ENCODE assay signal across 21 cellular contexts in the genomic region with DNA sequence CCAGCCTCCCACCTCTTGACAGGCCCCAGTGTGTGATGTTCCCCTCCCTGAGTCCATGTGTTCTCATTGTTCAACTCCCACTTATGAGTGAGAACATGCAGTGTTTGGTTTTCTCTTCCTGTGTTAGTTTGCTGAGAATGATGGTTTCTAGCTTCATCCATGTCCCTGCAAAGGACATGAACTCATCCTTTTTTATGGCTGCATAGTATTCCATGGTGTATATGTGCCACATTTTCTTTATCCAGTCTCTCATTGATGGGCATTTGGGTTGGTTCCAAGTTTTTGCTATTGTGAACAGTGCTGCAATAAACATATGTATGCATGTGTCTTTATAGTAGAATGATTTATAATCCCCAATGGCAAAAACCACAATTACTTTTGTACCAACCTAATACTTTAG. TPM values are rescaled to one million over a fixed set of nuclear protein-coding genes. Genes with fewer than 3 reads are reported as not detected.
"Had no signal": no experiment of that assay in that cellular context is flagged by ENCODE, and none has a peak within 500 bp of the region (broad histone marks: within the 10 kb centered on the region; RNA-seq: fewer than 3 reads in every experiment).

No MANE protein-coding gene starts in this region.

RNA-seq across cellular contexts. Expression of a gene that starts 20.6 kb away (rescaled TPM):
- total RNA-seq: activated naive CD4-positive, alpha-beta T cell treated with anti-CD3 and anti-CD28 coated beads for 36 hours; activated naive CD4-positive, alpha-beta T cell treated with anti-CD3 and anti-CD28 coated beads, Interleukin-2, amount 50 U/mL, for 72 hours; activated naive CD8-positive, alpha-beta T cell treated with anti-CD3 and anti-CD28 coated beads for 36 hours; activated naive CD8-positive, alpha-beta T cell treated with anti-CD3 and anti-CD28 coated beads, Interleukin-2, amount 10 ng/mL, durations not matched to agents 7 days and 5 days; activated T-cell treated with anti-CD3 and anti-CD28 coated beads, Interleukin-2, amount 50 U/mL, for 4 hours; activated T-cell treated with anti-CD3 and anti-CD28 coated beads, Interleukin-2, amount 50 U/mL, for 72 hours; activated T-helper 1 cell treated with anti-CD3 and anti-CD28 coated beads, Interleukin-12 subunit alpha, Interleukin-12 subunit beta, Interleukin-2, Interleukin-4 antibody, amounts not matched to agents 30 ng/mL and 10 ng/mL and 1 ng/mL, durations not matched to agents 14 hours and 24 hours and 36 hours; activated T-helper 17 cell treated with anti-CD3 and anti-CD28 coated beads, Interleukin-2, amount 50 U/mL, for 72 hours; activated T-helper 2 cell treated with anti-CD3 and anti-CD28 coated beads, Interferon-gamma antibody, Interleukin-2, Interleukin-4, amounts not matched to agents 10 μg/mL and 5 μg/mL and 100 μg/mL, durations not matched to agents 14 hours and 24 hours and 36 hours; adrenal gland; aorta; ascending aorta; astrocyte; body of pancreas; breast epithelium; bronchial epithelial cell; cardiac muscle cell; cardiac septum; cerebellum; chondrocyte had no signal
- polyA plus RNA-seq: adipose tissue, adrenal gland, aorta, cardiac muscle cell had no signal
